Comparison of ENCODE assay signal across 9 cellular contexts in genomic region chr4:154559141-154559841, GRCh38. TPM values are rescaled to one million over a fixed set of nuclear protein-coding genes. Genes with fewer than 3 reads are reported as not detected.
DNase-seq lines count a peak whose midpoint lies in the region; ATAC-seq and TF ChIP-seq lines count a peak whose summit lies in the region.
"Had no signal": no experiment of that assay in that cellular context is flagged by ENCODE, and none has a peak within 500 bp of the region (broad histone marks: within the 10 kb centered on the region; RNA-seq: fewer than 3 reads in every experiment).

No MANE protein-coding gene starts in this region.

- H3K79me2 ChIP-seq in OCI-LY7 (ENCODE audit: insufficient read depth, low read depth, low read length) = no peaks in the 10 kb centered on the region

- H3K4me2 ChIP-seq in OCI-LY7 (ENCODE audit: low read length) = no peak overlapping the region
- H3K4me2 ChIP-seq: BLaER1 had no signal

- no peaks in the 10 kb centered on the region for H3K4me1 ChIP-seq in OCI-LY7 (ENCODE audit: insufficient read depth, low read length, poor library complexity, severe bottlenecking)
- H3K4me1 ChIP-seq: BLaER1 had no signal

- POLR2A ChIA-PET in OCI-LY7 (lab: Charles Lee) = interaction anchor here (0.6 to 1.2 kb wide), 2 partner anchors 59 to 816 kb away, joined by 3 to 4 read pairs; no protein-coding TSS in a partner anchor

- peaks cover 22% of the 10 kb centered on the region for H3K27me3 Mint-ChIP-seq in T-helper 17 cell

- no TSS peak for BruUV-seq in OCI-LY7 (replicated peaks; lab: Mats Ljungman, UMichigan)

- H3K4me1 Mint-ChIP-seq in T-helper 17 cell = peaks cover 10% of the 10 kb centered on the region

- no peaks in the 10 kb centered on the region for H3K36me3 Mint-ChIP-seq in T-helper 17 cell (ENCODE audit: low read depth)

- H2AFZ ChIP-seq in OCI-LY7 (ENCODE audit: low read length) = no peak overlapping the region

- H3K4me3 ChIP-seq in OCI-LY7 (ENCODE audit: low read depth, low read length, poor library complexity, severe bottlenecking) = no peak overlapping the region
- H3K4me3 ChIP-seq: BLaER1 had no signal

- CTCF ChIA-PET in OCI-LY7 (lab: Charles Lee; ENCODE audit: unreplicated experiment) = interaction anchor here (0.6 to 1.1 kb wide), 2 partner anchors 59 to 64 kb away, joined by 3 to 5 read pairs; no protein-coding TSS in a partner anchor

- intact Hi-C loops in OCI-LY7 (cut with micrococcal nuclease; ENCODE audit: unreplicated experiment) = loop anchor here (10.0 kb wide), 1 partner anchor 246 kb away; no protein-coding TSS in a partner anchor

- DNase-seq in NCI-H1092 treated with DMSO at 0.1 percent for 48 hours (lab: John Stamatoyannopoulos, UW) (peak; percentile 34), NCI-H1092 (lab: John Stamatoyannopoulos, UW) (no peak), OCI-LY7 (ENCODE audit: low spot score) (peak; percentile 31), fibroblast of gingiva (ENCODE audit: low read depth) (peak; percentile 33), renal cortical epithelial cell (ENCODE audit: low read depth) (peak; percentile 69), T-helper 17 cell (no peak)

- no peaks in the 10 kb centered on the region for H4K20me1 ChIP-seq in OCI-LY7 (ENCODE audit: insufficient read depth, low read length)
- H4K20me1 ChIP-seq: BLaER1 had no signal

- peak; percentile 78 for TF ChIP-seq CTCF in OCI-LY7 (conservative IDR thresholded peaks at IDR 0.05; ENCODE audit: low read length)

- H3K27ac Mint-ChIP-seq in T-helper 17 cell = no peak overlapping the region

- no peaks in the 10 kb centered on the region for H3K36me3 ChIP-seq in OCI-LY7 (ENCODE audit: insufficient read depth, low read length)
- H3K36me3 ChIP-seq: BLaER1 had no signal

- ATAC-seq in GM19328 (IDR thresholded peaks at IDR 0.05; ENCODE audit: unreplicated experiment) (peak; percentile 94), HG03159 (IDR thresholded peaks at IDR 0.05; ENCODE audit: unreplicated experiment) (peak; percentile 80), T-helper 17 cell (no peak)

- H3K4me3 Mint-ChIP-seq in T-helper 17 cell = no peak overlapping the region

- H3K27ac ChIP-seq in OCI-LY7 (ENCODE audit: low read depth, low read length, poor library complexity, severe bottlenecking) = no peak overlapping the region
- H3K27ac ChIP-seq: BLaER1 had no signal

- no peaks in the 10 kb centered on the region for H3K9me2 ChIP-seq in OCI-LY7 (ENCODE audit: insufficient read depth, low read length)

- H3K9me3 ChIP-seq in OCI-LY7 (ENCODE audit: low read length) (no peaks in the 10 kb centered on the region), T-helper 17 cell (ENCODE audit: control insufficient read depth, low read length, poor library complexity, severe bottlenecking) (no peaks in the 10 kb centered on the region)
- H3K9me3 ChIP-seq: BLaER1 had no signal

RNA-seq across cellular contexts. Expression of gene FGB, which starts 3.5 kb away (rescaled TPM):
- not detected in 2 replicates for total RNA-seq in OCI-LY7 (2014; rRNA removed; shearing (Covaris generic))
- total RNA-seq in OCI-LY7 (2022) (not detected in 2 replicates), renal cortical epithelial cell (0.69 and 14.3 TPM in 2 replicates), T-helper 17 cell (not detected)

RNA-seq across cellular contexts. Expression of gene PLRG1, which starts 9.1 kb away (rescaled TPM):
- 39.1 and 41.7 TPM in 2 replicates for total RNA-seq in OCI-LY7 (2014; rRNA removed; shearing (Covaris generic))
- 102 and 104 TPM in 2 replicates for total RNA-seq in OCI-LY7 (2022)
- 88.6 and 99.9 TPM in 2 replicates for total RNA-seq in renal cortical epithelial cell
- 10 to 100 TPM; 42.5 to 49.7 TPM for total RNA-seq in T-helper 17 cell

RNA-seq across cellular contexts. Expression of gene FGA, which starts 31.3 kb away (rescaled TPM):
- total RNA-seq in OCI-LY7 (2014; rRNA removed; shearing (Covaris generic)) = not detected in 2 replicates
- not detected in 2 replicates for total RNA-seq in OCI-LY7 (2022)
- 0.17 and 7.0 TPM in 2 replicates for total RNA-seq in renal cortical epithelial cell
- not detected for total RNA-seq in T-helper 17 cell

RNA-seq across cellular contexts. Expression of gene FGG, which starts 53.2 kb away (rescaled TPM):
- total RNA-seq in OCI-LY7 (2014; rRNA removed; shearing (Covaris generic)) = not detected in 2 replicates
- not detected in 2 replicates for total RNA-seq in OCI-LY7 (2022)
- 0.20 TPM in 1 of 2 replicates, not detected in the other for total RNA-seq in renal cortical epithelial cell
- total RNA-seq in T-helper 17 cell = not detected

Comparison
In these comparisons a context has a peak if more than half of its experiments do, and no peak if none do; other contexts are left out.
1. DNase-seq: peak in NCI-H1092 treated with DMSO at 0.1 percent for 48 hours (single experiment), OCI-LY7 (single experiment), fibroblast of gingiva (single experiment) and renal cortical epithelial cell (single experiment); none in NCI-H1092 (single experiment) and T-helper 17 cell (0 of 3).